ENCODE assay signal across 35 cellular contexts in the genomic region with DNA sequence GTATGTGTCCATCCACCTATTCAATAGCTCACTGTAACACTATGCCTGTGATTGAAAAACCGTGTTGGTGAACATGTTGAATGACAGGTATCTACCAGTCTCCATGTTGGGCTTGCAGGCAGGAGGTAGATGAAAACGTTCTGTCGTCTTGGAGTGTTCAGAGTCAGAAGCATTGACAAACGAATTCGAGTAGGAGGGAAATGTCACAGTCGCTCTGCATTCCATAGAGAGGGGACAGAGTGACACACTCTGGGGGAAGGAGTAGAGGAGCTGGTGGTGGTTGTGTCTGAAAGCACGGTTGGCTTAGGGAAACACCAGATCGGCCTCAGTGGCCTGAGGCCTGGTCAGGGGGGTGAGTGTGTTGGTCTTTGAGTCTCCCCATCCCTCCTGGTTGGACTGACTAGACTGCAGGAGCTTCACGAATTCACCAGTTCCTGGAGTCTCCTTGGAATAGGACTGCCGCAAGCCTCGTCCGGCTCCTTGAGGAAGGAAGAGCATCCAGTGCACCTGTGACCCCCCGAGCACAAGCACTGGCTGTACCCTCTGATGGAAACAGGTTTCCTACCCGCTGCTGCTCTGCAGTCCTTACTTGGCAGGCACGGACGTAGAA.
"Had no signal": no experiment of that assay in that cellular context is flagged by ENCODE, and none has a peak within 500 bp of the region (broad histone marks: within the 10 kb centered on the region; RNA-seq: fewer than 3 reads in every experiment).

No MANE protein-coding gene starts in this region.

- H3K9me3 ChIP-seq: MG63 had no signal

- H3K36me3 ChIP-seq: MG63 had no signal

- H3K4me3 ChIP-seq: MG63 had no signal

- H3K27ac ChIP-seq: KMS-11 had no signal

- DNase-seq: Karpas-422, Kasumi-1, MG63, MM.1S, MV-4-11, NCI-H1048, NCI-H1092, NCI-H1092 treated with DMSO at 0.1 percent for 48 hours, NCI-H1105, NCI-H1105 treated with DMSO at 0.1 percent for 48 hours, NCI-H1417, NCI-H1417 treated with DMSO at 0.1 percent for 48 hours, NCI-H1436, NCI-H1436 treated with DMSO at 0.1 percent for 48 hours, NCI-H146, NCI-H1694 treated with DMSO at 0.1 percent for 48 hours, NCI-H187, NCI-H187 treated with DMSO at 0.1 percent for 48 hours, NCI-H1930, NCI-H2029, NCI-H2029 treated with DMSO at 0.1 percent for 48 hours, NCI-H2081, NCI-H2081 treated with DMSO at 0.1 percent for 48 hours, NCI-H2107, NCI-H2171, NCI-H2171 treated with DMSO at 0.1 percent for 48 hours, NCI-H2227 treated with DMSO at 0.1 percent for 48 hours, NCI-H226, NCI-H345, NCI-H446, NCI-H446 treated with DMSO at 0.1 percent for 48 hours, NCI-H510A, NCI-H510A treated with DMSO at 0.1 percent for 48 hours, NCI-H524 had no signal

- H3K9ac ChIP-seq: KMS-11 had no signal
